ENCODE assay signal across 8 cellular contexts in genomic region chr19:50414850-50415660, GRCh38. TPM values are rescaled to one million over a fixed set of nuclear protein-coding genes. Genes with fewer than 3 reads are reported as not detected.
DNase-seq lines count a peak whose midpoint lies in the region; ATAC-seq and TF ChIP-seq lines count a peak whose summit lies in the region.

No MANE protein-coding gene starts in this region.

- DNase-seq in AG09309 (ENCODE audit: low read depth) (no peak), GM19238 (ENCODE audit: insufficient read length, low spot score) (peak; percentile 81), Karpas-422 (peak; percentile 98), cerebellar cortex (ENCODE audit: low spot score) (peak; percentile 71), left lobe of liver (ENCODE audit: low spot score) (peak; percentile 67), RKO (ENCODE audit: low spot score) (no peak)
- peak; percentile 67 to 72 for DNase-seq in activated CD4-positive, alpha-beta T cell treated with anti-CD3 and anti-CD28 coated beads for 24 hours (ENCODE audit: low read depth in 2 of 2)
- DNase-seq in stimulated activated CD8-positive, alpha-beta memory T cell treated with anti-CD3 and anti-CD28 coated beads, Interleukin-12 subunit alpha, Interleukin-12 subunit beta, amount 100 ng/mL, for 1 hour (ENCODE audit: low read depth) = peak; percentile 57

- H3K27me3 ChIP-seq in Karpas-422 (ENCODE audit: low read length) = no peaks in the 10 kb centered on the region

- H2AFZ ChIP-seq in Karpas-422 (ENCODE audit: low read length) = no peak overlapping the region

- H4K20me1 ChIP-seq in Karpas-422 (ENCODE audit: insufficient read depth, low read depth, low read length) = peaks cover 2% of the 10 kb centered on the region; the same call in 1 of the 2 replicates

- H3K79me2 ChIP-seq in Karpas-422 (ENCODE audit: low read length) = peaks cover 13% of the 10 kb centered on the region

- peaks cover 52% of the 10 kb centered on the region for H3K4me1 ChIP-seq in Karpas-422 (ENCODE audit: low read length)

- H3K36me3 ChIP-seq in Karpas-422 (ENCODE audit: insufficient read depth, low read length) = peaks cover 24% of the 10 kb centered on the region

- peak overlapping the region; percentile 86 for H3K4me2 ChIP-seq in Karpas-422 (ENCODE audit: low read depth, low read length, poor library complexity, severe bottlenecking)

- no peaks in the 10 kb centered on the region for H3K9me2 ChIP-seq in Karpas-422 (replicated peaks; ENCODE audit: insufficient read depth, low read length)

- H3K4me3 ChIP-seq in AG09309 (ENCODE audit: control insufficient read depth, low read depth, low read length) = no peak overlapping the region
- H3K4me3 ChIP-seq in Karpas-422 (ENCODE audit: low read length) = peak overlapping the region; percentile 64

- peak; percentile 89 for TF ChIP-seq CTCF in AG09309 (IDR thresholded peaks at IDR 0.05; ENCODE audit: control insufficient read depth, insufficient read depth, low read depth, low read length, missing control alignments)

- H3K9me3 ChIP-seq in Karpas-422 (ENCODE audit: low read length) = no peaks in the 10 kb centered on the region

- peak; percentile 87 for ATAC-seq in left lobe of liver

- peak overlapping the region; percentile 89 for H3K9ac ChIP-seq in Karpas-422 (ENCODE audit: low read length)

- peak overlapping the region; percentile 97 for H3K27ac ChIP-seq in Karpas-422 (ENCODE audit: low read length)

RNA-seq across cellular contexts. Expression of gene SPIB, which starts 3.7 kb away (rescaled TPM):
- 221 and 239 TPM in 2 replicates for total RNA-seq in Karpas-422 (2014; rRNA removed; shearing (Covaris generic); ENCODE audit: low replicate concordance)
- total RNA-seq in left lobe of liver = not detected

RNA-seq across cellular contexts. Expression of gene MYBPC2, which starts 17.6 kb away (rescaled TPM):
- 23.4 and 48.3 TPM in 2 replicates for total RNA-seq in Karpas-422 (2014; rRNA removed; shearing (Covaris generic); ENCODE audit: low replicate concordance)
- total RNA-seq in left lobe of liver = not detected

RNA-seq across cellular contexts. Expression of gene POLD1, which starts 30.9 kb away (rescaled TPM):
- total RNA-seq in Karpas-422 (2014; rRNA removed; shearing (Covaris generic); ENCODE audit: low replicate concordance) = 53.4 and 98.8 TPM in 2 replicates
- total RNA-seq in left lobe of liver = 8.2 TPM

RNA-seq across cellular contexts. Expression of gene NR1H2, which starts 38.8 kb away (rescaled TPM):
- 68.2 and 120 TPM in 2 replicates for total RNA-seq in Karpas-422 (2014; rRNA removed; shearing (Covaris generic); ENCODE audit: low replicate concordance)
- total RNA-seq in left lobe of liver = 32.2 TPM

RNA-seq across cellular contexts. Expression of gene NAPSA, which starts 49.6 kb away (rescaled TPM):
- total RNA-seq in Karpas-422 (2014; rRNA removed; shearing (Covaris generic); ENCODE audit: low replicate concordance) = 0.11 and 2.3 TPM in 2 replicates
- 3.3 TPM for total RNA-seq in left lobe of liver

Comparison
In these comparisons a context has a peak if more than half of its experiments do, and no peak if none do; other contexts are left out.
1. DNase-seq: peak in GM19238 (single experiment), Karpas-422 (single experiment), activated CD4-positive, alpha-beta T cell treated with anti-CD3 and anti-CD28 coated beads for 24 hours (2 of 2), cerebellar cortex (single experiment), left lobe of liver (single experiment) and stimulated activated CD8-positive, alpha-beta memory T cell treated with anti-CD3 and anti-CD28 coated beads, Interleukin-12 subunit alpha, Interleukin-12 subunit beta, amount 100 ng/mL, for 1 hour (single experiment); none in AG09309 (single experiment) and RKO (single experiment).
2. RNA of gene SPIB, which starts 3.7 kb away (total RNA-seq): 221 to 239 TPM in Karpas-422; not detected in left lobe of liver (single experiment); every median in the first group is over 100 times any median in the second.
3. RNA of gene MYBPC2, which starts 17.6 kb away (total RNA-seq): 23.4 to 48.3 TPM in Karpas-422; not detected in left lobe of liver (single experiment); every median in the first group is over 10 times any median in the second.